In the genomic region with DNA sequence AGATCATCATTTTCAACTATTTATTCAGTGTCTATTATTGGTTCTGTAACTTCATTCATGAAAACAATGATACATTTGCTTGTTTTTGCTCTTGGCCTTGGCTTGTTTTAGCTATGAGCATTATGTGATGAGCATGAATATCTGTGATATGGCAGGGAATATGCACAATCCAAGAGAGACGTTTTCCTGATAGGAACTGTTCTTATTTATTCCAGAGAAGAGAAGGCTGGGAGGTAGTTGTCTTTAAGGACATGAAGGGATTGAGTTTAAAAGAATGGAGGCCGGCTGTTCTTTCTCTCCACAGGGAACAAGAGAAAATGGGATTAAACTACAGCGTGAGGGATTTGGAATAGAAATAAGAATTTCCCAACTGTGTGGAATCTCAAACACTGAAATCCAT, we compare ENCODE assay signal across 21 cellular contexts. TPM values are rescaled to one million over a fixed set of nuclear protein-coding genes. Genes with fewer than 3 reads are reported as not detected.
DNase-seq lines count a peak whose midpoint lies in the region; ATAC-seq and TF ChIP-seq lines count a peak whose summit lies in the region.
"Had no signal": no experiment of that assay in that cellular context is flagged by ENCODE, and none has a peak within 500 bp of the region (broad histone marks: within the 10 kb centered on the region; RNA-seq: fewer than 3 reads in every experiment).

No MANE protein-coding gene starts in this region.

- H3K36me3 ChIP-seq in ACC112 (ENCODE audit: insufficient read depth, low read length) (peaks cover 37% of the 10 kb centered on the region), RWPE2 (ENCODE audit: low read depth) (peaks cover 9% of the 10 kb centered on the region), esophagus muscularis mucosa (peaks cover 0 to 18% (median 0%) of the 10 kb centered on the region in 4 donors), aorta (ENCODE audit: control insufficient read depth in 1 of 2, insufficient read depth in 2 of 2, low read length in 1 of 2) (peaks cover 0 to 8% of the 10 kb centered on the region in 2 donors)
- H3K36me3 ChIP-seq: transverse colon had no signal

- DNase-seq in RWPE2 (ENCODE audit: low spot score) (no peak), esophagus muscularis mucosa (ENCODE audit: extremely low spot score) (no peak), osteocyte (ENCODE audit: extremely low spot score, unreplicated experiment) (no peak), aorta (no peak), immature natural killer cell (no peak)
- no peak for DNase-seq in activated T-cell treated with anti-CD3 and anti-CD28 coated beads, Interleukin-2, amount 50 U/mL, for 24 hours
- DNase-seq: CD4-positive, alpha-beta T cell; natural killer cell; NCI-H1417; NCI-H2171 treated with DMSO at 0.1 percent for 48 hours; NCI-H69; psoas muscle; stimulated activated CD4-positive, alpha-beta T cell treated with anti-CD3 and anti-CD28 coated beads, Interleukin-15, amount 100 ng/mL, for 24 hours; transverse colon had no signal

- H3K36me3 Mint-ChIP-seq in osteocyte (ENCODE audit: unreplicated experiment) (peaks cover 29% of the 10 kb centered on the region), immature natural killer cell (no peaks in the 10 kb centered on the region)
- H3K36me3 Mint-ChIP-seq in activated T-cell treated with anti-CD3 and anti-CD28 coated beads, Interleukin-2, amount 50 U/mL, for 24 hours (ENCODE audit: low read depth): no peaks in the 10 kb centered on the region
- H3K36me3 Mint-ChIP-seq: natural killer cell; stimulated activated effector memory CD8-positive, alpha-beta T cell treated with anti-CD3 and anti-CD28 coated beads, Interleukin-12 subunit alpha, Interleukin-12 subunit beta, amount 100 ng/mL, for 72 hours had no signal

- TF ChIP-seq EP300 in esophagus muscularis mucosa (IDR thresholded peaks at IDR 0.05): no peak

- TF ChIP-seq CTCF in RWPE2 (IDR thresholded peaks at IDR 0.05; ENCODE audit: poor library complexity, severe bottlenecking) (no peak), esophagus muscularis mucosa (IDR thresholded peaks at IDR 0.05) (no peak), osteocyte (IDR thresholded peaks at IDR 0.05) (no peak)

- intact Hi-C loops in esophagus muscularis mucosa (cut with DNase I): no loop called here
- intact Hi-C loops in aorta (cut with DNase I): no loop called here

- 61% methylated on average over 3 of the region's 3 CpGs for WGBS in esophagus muscularis mucosa
- 54 to 59% methylated on average over 3 of the region's 3 CpGs for WGBS in aorta, 2 donors

- peaks cover 18% of the 10 kb centered on the region for H3K79me2 ChIP-seq in ACC112 (ENCODE audit: control insufficient read depth, insufficient read depth, low read length, unreplicated experiment)

- H2AFZ ChIP-seq in ACC112 (ENCODE audit: low read length, unreplicated experiment): no peak overlapping the region

- H3K27me3 Mint-ChIP-seq in osteocyte (ENCODE audit: unreplicated experiment): no peaks in the 10 kb centered on the region
- peaks cover 6% of the 10 kb centered on the region for H3K27me3 Mint-ChIP-seq in activated T-cell treated with anti-CD3 and anti-CD28 coated beads, Interleukin-2, amount 50 U/mL, for 24 hours
- H3K27me3 Mint-ChIP-seq in immature natural killer cell (ENCODE audit: low read depth in 3 of 3): peaks cover 2 to 5% (median 2%) of the 10 kb centered on the region in 3 donors

- H3K9me3 Mint-ChIP-seq in osteocyte (ENCODE audit: unreplicated experiment) (peaks cover 1% of the 10 kb centered on the region), immature natural killer cell (peaks cover 0 to 4% (median 0%) of the 10 kb centered on the region in 6 donors)
- H3K9me3 Mint-ChIP-seq in activated T-cell treated with anti-CD3 and anti-CD28 coated beads, Interleukin-2, amount 50 U/mL, for 24 hours: no peaks in the 10 kb centered on the region
- H3K9me3 Mint-ChIP-seq: activated T-helper 2 cell treated with anti-CD3 and anti-CD28 coated beads, Interferon-gamma antibody, Interleukin-2, Interleukin-4, amounts not matched to agents 10 μg/mL and 5 μg/mL and 100 μg/mL, durations not matched to agents 14 hours and 24 hours and 36 hours; CD4-positive, alpha-beta T cell; stimulated activated effector memory CD8-positive, alpha-beta T cell treated with anti-CD3 and anti-CD28 coated beads, Interleukin-12 subunit alpha, Interleukin-12 subunit beta, amount 100 ng/mL, for 72 hours had no signal

- H3K4me1 Mint-ChIP-seq in osteocyte (ENCODE audit: unreplicated experiment): peaks cover 55% of the 10 kb centered on the region
- H3K4me1 Mint-ChIP-seq in activated T-cell treated with anti-CD3 and anti-CD28 coated beads, Interleukin-2, amount 50 U/mL, for 24 hours (ENCODE audit: low read depth): no peaks in the 10 kb centered on the region
- no peaks in the 10 kb centered on the region for H3K4me1 Mint-ChIP-seq in immature natural killer cell
- H3K4me1 Mint-ChIP-seq: natural killer cell; stimulated activated effector memory CD8-positive, alpha-beta T cell treated with anti-CD3 and anti-CD28 coated beads, Interleukin-12 subunit alpha, Interleukin-12 subunit beta, amount 100 ng/mL, for 72 hours had no signal

- no peak overlapping the region for H3K4me3 Mint-ChIP-seq in osteocyte (ENCODE audit: unreplicated experiment)
- H3K4me3 Mint-ChIP-seq in activated T-cell treated with anti-CD3 and anti-CD28 coated beads, Interleukin-2, amount 50 U/mL, for 24 hours: no peak overlapping the region
- H3K4me3 Mint-ChIP-seq in immature natural killer cell: no peak overlapping the region
- H3K4me3 Mint-ChIP-seq: CD4-positive, alpha-beta T cell; natural killer cell; stimulated activated effector memory CD8-positive, alpha-beta T cell treated with anti-CD3 and anti-CD28 coated beads, Interleukin-12 subunit alpha, Interleukin-12 subunit beta, amount 100 ng/mL, for 72 hours had no signal

- H3K9me3 ChIP-seq in RWPE2 (ENCODE audit: severe bottlenecking) (no peaks in the 10 kb centered on the region), esophagus muscularis mucosa (no peaks in the 10 kb centered on the region), aorta (ENCODE audit: control insufficient read depth, low read length) (no peaks in the 10 kb centered on the region)
- H3K9me3 ChIP-seq: psoas muscle, SJSA1, transverse colon had no signal

- H3K27me3 ChIP-seq in ACC112 (ENCODE audit: insufficient read depth, low read length) (no peaks in the 10 kb centered on the region), RWPE2 (ENCODE audit: insufficient read depth, poor library complexity, severe bottlenecking) (no peaks in the 10 kb centered on the region), esophagus muscularis mucosa (no peaks in the 10 kb centered on the region), aorta (ENCODE audit: control insufficient read depth in 1 of 2, insufficient read depth in 2 of 2, low read length in 1 of 2) (no peaks in the 10 kb centered on the region)
- H3K27me3 ChIP-seq: SJSA1, transverse colon had no signal

- peaks cover 54% of the 10 kb centered on the region for H3K4me1 ChIP-seq in ACC112 (ENCODE audit: control insufficient read depth, insufficient read depth, low read length, unreplicated experiment)
- H3K4me1 ChIP-seq in RWPE2 (ENCODE audit: insufficient read depth, poor library complexity, severe bottlenecking): peaks cover 21% of the 10 kb centered on the region
- H3K4me1 ChIP-seq in esophagus muscularis mucosa: peaks cover 16 to 45% (median 30%) of the 10 kb centered on the region in 4 donors
- peaks cover 0 to 9% of the 10 kb centered on the region in 2 donors for H3K4me1 ChIP-seq in aorta (ENCODE audit: control insufficient read depth in 1 of 2, insufficient read depth in 2 of 2, low read length in 2 of 2)
- H3K4me1 ChIP-seq: psoas muscle had no signal

- H3K27ac ChIP-seq in ACC112 (ENCODE audit: low read depth, low read length): peak overlapping the region; percentile 80
- H3K27ac ChIP-seq in RWPE2 (ENCODE audit: poor library complexity, severe bottlenecking): peak overlapping the region; percentile 77
- H3K27ac ChIP-seq in esophagus muscularis mucosa (replicated peaks in 1 of 4): peak overlapping the region; percentile 27 to 64 (median 42)
- H3K27ac ChIP-seq in aorta (ENCODE audit: low read depth in 1 of 2, low read length in 2 of 2): peak overlapping the region in 1 of 2 donors; percentile 14
- H3K27ac ChIP-seq: psoas muscle, SJSA1, transverse colon had no signal

- H3K27ac Mint-ChIP-seq in osteocyte (ENCODE audit: unreplicated experiment): peak overlapping the region; percentile 88
- no peak overlapping the region for H3K27ac Mint-ChIP-seq in activated T-cell treated with anti-CD3 and anti-CD28 coated beads, Interleukin-2, amount 50 U/mL, for 24 hours
- no peak overlapping the region for H3K27ac Mint-ChIP-seq in immature natural killer cell
- H3K27ac Mint-ChIP-seq: activated T-helper 2 cell treated with anti-CD3 and anti-CD28 coated beads, Interferon-gamma antibody, Interleukin-2, Interleukin-4, amounts not matched to agents 10 μg/mL and 5 μg/mL and 100 μg/mL, durations not matched to agents 14 hours and 24 hours and 36 hours; CD4-positive, alpha-beta T cell; natural killer cell; stimulated activated effector memory CD8-positive, alpha-beta T cell treated with anti-CD3 and anti-CD28 coated beads, Interleukin-12 subunit alpha, Interleukin-12 subunit beta, amount 100 ng/mL, for 72 hours had no signal

- ATAC-seq in RWPE2 (ENCODE audit: low read depth) (peak; percentile 5; the same call in 1 of the 3 replicates), aorta (ENCODE audit: low FRiP score) (no peak), HG03520 (IDR thresholded peaks at IDR 0.05; ENCODE audit: unreplicated experiment) (no peak)
- ATAC-seq: natural killer cell; stimulated activated effector memory CD8-positive, alpha-beta T cell treated with anti-CD3 and anti-CD28 coated beads, Interleukin-12 subunit alpha, Interleukin-12 subunit beta, amount 100 ng/mL, for 72 hours had no signal

- H3K4me3 ChIP-seq in ACC112 (ENCODE audit: low read depth, low read length) (no peak overlapping the region), RWPE2 (ENCODE audit: severe bottlenecking) (no peak overlapping the region), esophagus muscularis mucosa (no peak overlapping the region), aorta (ENCODE audit: low read length in 2 of 2) (no peak overlapping the region)
- H3K4me3 ChIP-seq: lung, psoas muscle, SJSA1, transverse colon had no signal

- TF ChIP-seq POLR2A in esophagus muscularis mucosa (IDR thresholded peaks at IDR 0.05; ENCODE audit: low read depth): no peak

RNA-seq across cellular contexts. Expression of a gene that starts 30.3 kb away (rescaled TPM):
- total RNA-seq in esophagus muscularis mucosa (1 to 10 TPM in 2 of 4 donors, under 1 TPM in 1, not detected in 1; 0.99 to 3.3 (median 1.3) TPM), osteocyte (1.0 and 1.4 TPM in 2 replicates), aorta (10 to 100 TPM in 1 of 2 donors, 1 to 10 TPM in 1; 9.7 to 19.0 TPM)
- polyA plus RNA-seq in aorta (under 1 TPM in 1 of 2 donors, not detected in 1; 0.43 TPM), immature natural killer cell (not detected)
- total RNA-seq: activated T-helper 2 cell treated with anti-CD3 and anti-CD28 coated beads, Interferon-gamma antibody, Interleukin-2, Interleukin-4, amounts not matched to agents 10 μg/mL and 5 μg/mL and 100 μg/mL, durations not matched to agents 14 hours and 24 hours and 36 hours; CD4-positive, alpha-beta T cell; natural killer cell; transverse colon had no signal
- polyA plus RNA-seq: adipose tissue, lung had no signal
